In the genomic region with DNA sequence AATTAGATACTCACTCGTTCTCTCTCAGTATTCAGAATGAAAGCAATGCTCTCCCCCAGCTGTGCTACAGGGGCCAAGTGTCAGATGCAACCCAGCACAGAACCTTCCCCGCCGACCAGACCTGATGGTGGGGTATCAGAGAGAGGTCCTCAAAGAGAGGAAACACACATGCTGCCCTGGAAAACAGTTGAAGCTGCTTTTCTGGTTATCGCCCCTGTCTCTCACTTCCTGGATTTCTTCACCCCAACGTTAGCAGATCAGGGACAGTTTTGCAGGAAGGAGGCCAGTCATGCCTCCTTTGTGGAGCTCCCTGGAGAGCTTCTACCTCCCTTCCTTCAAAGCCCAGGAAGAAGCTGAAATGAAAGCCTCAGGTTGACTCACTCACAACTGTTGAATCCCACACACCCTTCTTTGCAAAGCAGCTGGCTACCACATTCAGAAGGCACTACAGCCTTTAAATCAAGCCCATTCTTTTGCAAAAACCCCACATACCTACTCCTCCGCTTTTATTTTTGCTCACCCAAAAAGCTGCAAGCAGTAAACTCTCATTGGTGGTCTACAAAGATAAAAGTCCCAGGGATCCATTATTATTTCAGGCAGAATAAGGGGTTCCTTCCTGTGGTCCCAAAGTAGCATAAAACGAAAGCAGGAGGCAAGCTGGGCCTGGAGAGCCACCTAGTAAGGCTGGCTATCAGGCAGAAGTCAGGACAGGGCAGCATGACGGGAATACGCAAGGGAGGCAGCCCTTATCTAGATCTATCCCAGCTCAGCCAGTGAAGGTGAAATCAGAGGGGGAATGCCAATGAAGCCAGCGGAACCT, we compare ENCODE assay signal across 1 cellular context.
TF ChIP-seq lines count a peak whose summit lies in the region.

No MANE protein-coding gene starts in this region.

TF ChIP-seq in H1, 55 proteins besides CTCF, POLR2A, EP300 and RAD21 (continued from another document):
- peak; percentile 42; the same call in 1 of the 2 replicates for TF ChIP-seq E2F6 (IDR thresholded peaks at IDR 0.05)
- peak; percentile 70 for TF ChIP-seq ASH2L (IDR thresholded peaks at IDR 0.05; ENCODE audit: low read length)
- TF ChIP-seq JUND (IDR thresholded peaks at IDR 0.05; ENCODE audit: low read length): peak; percentile 29; the same call in 1 of the 2 replicates
- TF ChIP-seq TAF7 (optimal IDR thresholded peaks at IDR 0.05; ENCODE audit: borderline replicate concordance, low read depth, low read length): peak; percentile 33
- no peak for TF ChIP-seq PHF8 (conservative IDR thresholded peaks at IDR 0.05; ENCODE audit: low read depth, low read length)
- TF ChIP-seq POLR2AphosphoS5 (IDR thresholded peaks at IDR 0.05; ENCODE audit: low read depth, low read length): peak; percentile 36; the same call in 1 of the 2 replicates
- no peak for TF ChIP-seq SIRT6 (IDR thresholded peaks at IDR 0.05; ENCODE audit: low read length)
- peak; percentile 36; the same call in 1 of the 2 replicates for TF ChIP-seq SP1 (IDR thresholded peaks at IDR 0.05; ENCODE audit: low read depth, low read length)
- peak in 1 of 2 experiments; percentile 66; a peak in 2 of 4 replicates for TF ChIP-seq SIN3A (conservative IDR thresholded peaks at IDR 0.05 in 1 of 2, IDR thresholded peaks at IDR 0.05 in 1 of 2; ENCODE audit: low read depth in 1 of 2, low read length in 2 of 2)
